In the genomic region with DNA sequence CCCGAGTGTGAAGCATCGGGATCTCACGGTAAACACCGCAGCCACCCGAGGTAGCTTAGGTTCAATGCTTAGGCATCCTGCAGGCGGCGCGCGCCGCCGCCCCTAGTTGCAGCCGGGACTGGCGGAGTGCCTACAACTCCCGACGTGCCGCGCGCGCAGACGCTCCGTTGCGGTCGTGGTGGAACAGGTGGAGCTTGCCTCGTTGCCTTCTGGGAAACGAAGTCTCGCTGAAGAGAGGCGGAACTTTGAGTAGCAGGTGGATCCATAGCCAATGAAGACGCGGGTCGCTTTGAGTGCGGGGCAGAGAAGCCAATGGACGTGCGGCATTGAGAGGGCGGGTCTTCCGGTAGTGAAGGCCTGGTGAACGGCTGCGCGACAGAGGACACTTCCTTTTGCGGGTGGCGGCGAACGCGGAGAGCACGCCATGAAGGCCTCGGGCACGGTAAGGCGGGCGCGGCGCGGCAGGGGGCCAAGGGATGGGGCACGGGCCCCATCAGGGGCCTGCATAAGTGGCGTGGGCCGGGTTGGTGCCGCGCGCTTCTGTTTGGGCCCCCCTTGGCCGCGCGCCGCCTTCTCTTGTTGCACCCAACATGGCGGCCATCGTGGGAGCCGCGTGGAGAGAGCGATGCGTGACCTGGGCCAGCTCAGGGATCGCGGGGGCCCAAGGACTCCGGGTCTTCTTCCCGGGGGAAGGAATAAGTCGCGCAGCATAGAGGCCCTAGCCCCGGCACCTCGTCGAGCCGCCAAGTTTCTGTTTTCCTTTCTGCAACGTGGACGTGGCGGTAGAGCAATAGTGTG, we compare ENCODE assay signal across 8 cellular contexts. TPM values are rescaled to one million over a fixed set of nuclear protein-coding genes. Genes with fewer than 3 reads are reported as not detected.
DNase-seq lines count a peak whose midpoint lies in the region; ATAC-seq lines count a peak whose summit lies in the region.

A gene (plus strand): TSS at position 378 of the 798 bp plus-strand sequence. CDS start 47 bp downstream, at position 425.

- peaks cover 35% of the 10 kb centered on the region for H3K36me3 ChIP-seq in effector memory CD4-positive, alpha-beta T cell (ENCODE audit: control insufficient read depth, insufficient read depth, low read length)

- no peaks in the 10 kb centered on the region for H3K9me3 ChIP-seq in effector memory CD4-positive, alpha-beta T cell (ENCODE audit: control insufficient read depth, low read length)

- peak within 1 kb of the TSS; percentile 83 for H3K4me3 ChIP-seq in effector memory CD4-positive, alpha-beta T cell (ENCODE audit: insufficient read depth, low read depth, low read length, poor library complexity, severe bottlenecking)

- DNase-seq in COLO668 (lab: John Stamatoyannopoulos, UW; ENCODE audit: unreplicated experiment) (peak; percentile 98), HS-5 (ENCODE audit: low read depth) (peak; percentile 98), medulla oblongata (ENCODE audit: extremely low spot score) (peak; percentile 100)
- DNase-seq in NK-92 treated with Interleukin-12 subunit alpha and Interleukin-12 subunit beta, amount 100 ng/mL, for 24 hours (lab: John Stamatoyannopoulos, UW), result peak; percentile 100
- peak; percentile 98 to 99 (median 99) for DNase-seq in effector memory CD4-positive, alpha-beta T cell
- DNase-seq in stimulated activated CD8-positive, alpha-beta memory T cell treated with anti-CD3 and anti-CD28 coated beads, Interleukin-12 subunit alpha, Interleukin-12 subunit beta, amount 100 ng/mL, for 24 hours (ENCODE audit: extremely low read depth), result peak; percentile 97

- ATAC-seq in GM19467 (IDR thresholded peaks at IDR 0.05; ENCODE audit: unreplicated experiment), result peak; percentile 93

- POLR2A ChIA-PET in activated CD8-positive, alpha-beta memory T cell treated with anti-CD3 and anti-CD28 coated beads for 36 hours (lab: Charles Lee), result interaction anchor here (0.6 to 5.5 kb wide), 17 partner anchors 10 to 496 kb away, joined by 3 to 83 read pairs (median 5); a partner anchor contains a TSS

- CTCF ChIA-PET in activated CD8-positive, alpha-beta memory T cell treated with anti-CD3 and anti-CD28 coated beads for 36 hours (lab: Charles Lee), result interaction anchor here (0.6 to 8.4 kb wide), 28 partner anchors 11 to 1189 kb away, joined by 3 to 124 read pairs (median 5); a partner anchor contains a TSS

- H3K4me1 ChIP-seq in effector memory CD4-positive, alpha-beta T cell (ENCODE audit: control insufficient read depth, insufficient read depth, low read length, poor library complexity, severe bottlenecking), result peaks cover 12% of the 10 kb centered on the region

- H3K27ac ChIP-seq in effector memory CD4-positive, alpha-beta T cell (ENCODE audit: insufficient read depth, low read length, poor library complexity, severe bottlenecking), result peak within 1 kb of the TSS; percentile 73

- no peaks in the 10 kb centered on the region for H3K27me3 ChIP-seq in effector memory CD4-positive, alpha-beta T cell (replicated peaks; ENCODE audit: control insufficient read depth, insufficient read depth, low read length, poor library complexity, severe bottlenecking)

RNA-seq across cellular contexts. Expression of the gene that starts here (rescaled TPM):
- total RNA-seq in activated CD8-positive, alpha-beta memory T cell treated with anti-CD3 and anti-CD28 coated beads for 36 hours, result 1,000 to 10,000 TPM; 3,083 to 3,091 TPM

Comparison
In these comparisons a context has a peak if more than half of its experiments do, and no peak if none do; other contexts are left out.
1. Peak in every context shown above with its lines: DNase-seq, ATAC-seq, H3K4me3 ChIP-seq and H3K27ac ChIP-seq.